ENCODE assay signal across 18 cellular contexts in genomic region chr17:18111330-18111971, GRCh38. TPM values are rescaled to one million over a fixed set of nuclear protein-coding genes. Genes with fewer than 3 reads are reported as not detected.
DNase-seq lines count a peak whose midpoint lies in the region; ATAC-seq and TF ChIP-seq lines count a peak whose summit lies in the region.
"Had no signal": no experiment of that assay in that cellular context is flagged by ENCODE, and none has a peak within 500 bp of the region (broad histone marks: within the 10 kb centered on the region; RNA-seq: fewer than 3 reads in every experiment).

No MANE protein-coding gene starts in this region.

- DNase-seq in DMS 273 (lab: John Stamatoyannopoulos, UW; ENCODE audit: unreplicated experiment) (peak; percentile 43), DMS 273 treated with DMSO at 0.1 percent for 48 hours (lab: John Stamatoyannopoulos, UW) (no peak), LHCN-M2 (ENCODE audit: low read depth) (peak; percentile 19), myocyte (ENCODE audit: low read depth) (peak; percentile 61), gastrocnemius medialis (peak in 1 of 2 donors; percentile 32), NCI-H82 (lab: John Stamatoyannopoulos, UW) (no peak), NCI-H2227 treated with DMSO at 0.1 percent for 48 hours (lab: John Stamatoyannopoulos, UW) (no peak)
- DNase-seq: GM23248, NCI-H1105, NCI-H2081, NCI-H2171 treated with DMSO at 0.1 percent for 48 hours, NCI-H446 treated with DMSO at 0.1 percent for 48 hours, OCI-M1, RPMI8226, SIG-M5 had no signal

- no peak overlapping the region for H3K27ac ChIP-seq in gastrocnemius medialis
- H3K27ac ChIP-seq: 22Rv1, GM23248 had no signal

- no peaks in the 10 kb centered on the region for H3K27me3 ChIP-seq in gastrocnemius medialis

- intact Hi-C loops in gastrocnemius medialis (cut with DNase I; ENCODE audit: low total_unique reads) = no loop called here

- no peak for TF ChIP-seq POLR2A in gastrocnemius medialis (IDR thresholded peaks at IDR 0.05)

- no peaks in the 10 kb centered on the region for H3K9me3 ChIP-seq in gastrocnemius medialis

- H3K4me3 ChIP-seq in gastrocnemius medialis = no peak overlapping the region
- H3K4me3 ChIP-seq: GM23248 had no signal

- TF ChIP-seq CTCF in gastrocnemius medialis (IDR thresholded peaks at IDR 0.05 in 4 of 5, conservative IDR thresholded peaks at IDR 0.05 in 1 of 5) = no peak

- H3K4me1 ChIP-seq in gastrocnemius medialis = no peaks in the 10 kb centered on the region

- peaks cover 0 to 10% of the 10 kb centered on the region in 2 donors for H3K36me3 ChIP-seq in gastrocnemius medialis

- ATAC-seq in gastrocnemius medialis (peak; percentile 57 to 69), GM21423 (IDR thresholded peaks at IDR 0.05; ENCODE audit: unreplicated experiment) (no peak)
- ATAC-seq: HCT116 had no signal

- in situ Hi-C loops in gastrocnemius medialis (cut with MboI; ENCODE audit: low sequenced_read_pairs in 4 of 4) = no loop called here

RNA-seq across cellular contexts. Expression of gene MYO15A, which starts 2.9 kb away (rescaled TPM):
- total RNA-seq in LHCN-M2 (2014; rRNA removed) (not detected in 2 replicates), myocyte (0.03 and 0.57 TPM in 2 replicates), gastrocnemius medialis (under 1 TPM in 3 of 4 donors, not detected in 1; 0.04 to 0.70 (median 0.31) TPM)
- polyA plus RNA-seq in LHCN-M2 (2012) = 0.01 TPM
- 0.30 TPM for polyA plus RNA-seq in myocyte (2012)

RNA-seq across cellular contexts. Expression of gene DRG2, which starts 23.7 kb away (rescaled TPM):
- 49.5 and 54.0 TPM in 2 replicates for total RNA-seq in LHCN-M2 (2014; rRNA removed)
- 30.5 TPM for polyA plus RNA-seq in LHCN-M2 (2012)
- total RNA-seq in myocyte = 52.3 and 67.2 TPM in 2 replicates
- polyA plus RNA-seq in myocyte (2012) = 38.3 TPM
- total RNA-seq in gastrocnemius medialis = 10 to 100 TPM; 34.7 to 52.3 (median 37.4) TPM

Comparison
In these comparisons a context has a peak if more than half of its experiments do, and no peak if none do; other contexts are left out.
1. DNase-seq: peak in DMS 273 (single experiment), LHCN-M2 (single experiment) and myocyte (single experiment); none in DMS 273 treated with DMSO at 0.1 percent for 48 hours (single experiment), NCI-H82 (single experiment) and NCI-H2227 treated with DMSO at 0.1 percent for 48 hours (single experiment).